ENCODE assay signal across 6 cellular contexts in the genomic region with DNA sequence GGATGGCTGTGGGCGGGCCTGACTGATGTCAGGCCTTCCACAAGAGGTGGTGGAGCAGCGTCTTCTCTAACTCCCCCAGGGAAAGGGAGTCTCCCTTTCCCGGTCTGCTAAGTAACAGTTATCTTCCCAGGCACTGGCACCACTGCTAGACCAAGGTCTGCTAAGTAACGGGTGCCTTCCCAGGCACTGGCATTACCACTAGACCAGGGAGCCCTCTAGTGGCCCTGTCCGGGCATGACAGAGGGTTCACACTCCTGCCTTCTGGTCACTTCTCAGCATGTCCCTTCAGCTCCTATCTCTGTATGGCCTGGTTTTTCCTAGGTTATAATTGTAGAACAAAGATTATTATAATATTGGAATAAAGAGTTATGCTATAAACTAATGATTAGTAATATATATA. TPM values are rescaled to one million over a fixed set of nuclear protein-coding genes. Genes with fewer than 3 reads are reported as not detected.
DNase-seq lines count a peak whose midpoint lies in the region; ATAC-seq and TF ChIP-seq lines count a peak whose summit lies in the region.
"Not testable (repeated sequence)": the region's sequence is repeated elsewhere in the genome, so short reads cannot be mapped to it uniquely, and the experiment has no call there.

No MANE protein-coding gene starts in this region.

- H3K79me2 ChIP-seq in OCI-LY7 (ENCODE audit: insufficient read depth, low read depth, low read length) = peaks cover 41% of the 10 kb centered on the region

- peaks cover 77% of the 10 kb centered on the region for H3K4me1 ChIP-seq in OCI-LY7 (ENCODE audit: insufficient read depth, low read length, poor library complexity, severe bottlenecking)
- H3K4me1 ChIP-seq in heart left ventricle = peaks cover 0 to 13% (median 0%) of the 10 kb centered on the region in 12 donors

- 0 to 1% (median 0%) methylated on average over 2 of the region's 5 CpGs for WGBS in heart left ventricle, 4 donors

- not testable (repeated sequence) for H3K4me3 ChIP-seq in OCI-LY7 (ENCODE audit: low read depth, low read length, poor library complexity, severe bottlenecking); heart left ventricle

- H3K36me3 ChIP-seq in OCI-LY7 (ENCODE audit: insufficient read depth, low read length) = peaks cover 35% of the 10 kb centered on the region
- H3K36me3 ChIP-seq in heart left ventricle = not testable (repeated sequence)

- not testable (repeated sequence) for BruUV-seq in OCI-LY7 (replicated peaks; lab: Mats Ljungman, UMichigan)

- DNase-seq in DMS53 treated with DMSO at 0.1 percent for 48 hours (lab: John Stamatoyannopoulos, UW; ENCODE audit: unreplicated experiment) (peak; percentile 87), OCI-LY7 (ENCODE audit: low spot score) (peak; percentile 63), heart left ventricle (peak; percentile 63 to 90 (median 82))
- DNase-seq in activated T-helper 9 cell treated with anti-CD3 and anti-CD28 coated beads, Interleukin-2, amount 50 U/mL, for 16 hours (ENCODE audit: low read depth) = peak; percentile 67
- DNase-seq in stimulated activated CD4-positive, alpha-beta T cell treated with anti-CD3 and anti-CD28 coated beads, Interleukin-4, amount 100 ng/mL, for 24 hours = peak; percentile 89

- peak overlapping the region; percentile 96 for H3K27ac ChIP-seq in OCI-LY7 (ENCODE audit: low read depth, low read length, poor library complexity, severe bottlenecking)
- H3K27ac ChIP-seq in heart left ventricle = not testable (repeated sequence)

- CTCF ChIA-PET in OCI-LY7 (lab: Charles Lee; ENCODE audit: unreplicated experiment) = interaction anchor here (0.8 to 1.3 kb wide), 3 partner anchors 23 to 90 kb away, joined by 3 to 4 read pairs (median 3); no protein-coding TSS in a partner anchor

- not testable (repeated sequence) for H3K9me3 ChIP-seq in OCI-LY7 (ENCODE audit: low read length); heart left ventricle

- H3K27me3 ChIP-seq in heart left ventricle = not testable (repeated sequence)

- not testable (repeated sequence) for H4K20me1 ChIP-seq in OCI-LY7 (ENCODE audit: insufficient read depth, low read length)

- POLR2A ChIA-PET in OCI-LY7 (lab: Charles Lee) = interaction anchor here (0.7 to 3.1 kb wide), 9 partner anchors 15 to 120 kb away, joined by 3 to 37 read pairs (median 7); a partner anchor contains a TSS

- TF ChIP-seq POLR2A in heart left ventricle (IDR thresholded peaks at IDR 0.05) = not testable (repeated sequence)

- not testable (repeated sequence) for H3K9me2 ChIP-seq in OCI-LY7 (ENCODE audit: insufficient read depth, low read length)

- TF ChIP-seq CTCF in OCI-LY7 (conservative IDR thresholded peaks at IDR 0.05; ENCODE audit: low read length) (peak; percentile 50), heart left ventricle (IDR thresholded peaks at IDR 0.05) (peak; percentile 32 to 64 (median 49))

- intact Hi-C loops in OCI-LY7 (cut with micrococcal nuclease; ENCODE audit: unreplicated experiment) (loop anchor here (1.0 to 5.0 kb wide), 3 partner anchors 28 to 86 kb away; a partner anchor contains a TSS), heart left ventricle (cut with DNase I) (loop anchor here in 9 of 10 donors (2.0 to 10.0 kb wide), 5 partner anchors 81 to 223 kb away; no protein-coding TSS in a partner anchor)

- H3K4me2 ChIP-seq in OCI-LY7 (ENCODE audit: low read length) = peak overlapping the region; percentile 93; the same call in 1 of the 2 replicates

- H2AFZ ChIP-seq in OCI-LY7 (ENCODE audit: low read length) = not testable (repeated sequence)

- ATAC-seq in HG03095 (IDR thresholded peaks at IDR 0.05; ENCODE audit: unreplicated experiment) = peak; percentile 12
- peak in 2 of 4 donors; percentile 47 to 57 for ATAC-seq in heart left ventricle

RNA-seq across cellular contexts. Expression of a gene that starts 1.8 kb away (rescaled TPM):
- total RNA-seq in OCI-LY7 (2014; rRNA removed; shearing (Covaris generic)) = 61.5 and 83.3 TPM in 2 replicates
- total RNA-seq in OCI-LY7 (2022) = 86.6 and 99.4 TPM in 2 replicates
- total RNA-seq in heart left ventricle = 1 to 10 TPM in 1 of 9 donors, under 1 TPM in 2, not detected in 6; 0.63 to 2.7 (median 0.97) TPM
- under 1 TPM; 0.08 to 0.11 TPM for polyA plus RNA-seq in heart left ventricle

RNA-seq across cellular contexts. Expression of a gene that starts 40.2 kb away (rescaled TPM):
- total RNA-seq in OCI-LY7 (2014; rRNA removed; shearing (Covaris generic)) = 56.1 and 82.8 TPM in 2 replicates
- total RNA-seq in OCI-LY7 (2022) = 70.2 and 79.2 TPM in 2 replicates
- total RNA-seq in heart left ventricle = 1 to 10 TPM in 2 of 9 donors, under 1 TPM in 6, not detected in 1; 0.09 to 1.3 (median 0.58) TPM
- polyA plus RNA-seq in heart left ventricle = under 1 TPM; 0.11 to 0.88 TPM

RNA-seq across cellular contexts. Expression of a gene that starts 40.8 kb away (rescaled TPM):
- total RNA-seq in OCI-LY7 (2014; rRNA removed; shearing (Covaris generic)) = 20.2 and 33.2 TPM in 2 replicates
- total RNA-seq in OCI-LY7 (2022) = 23.2 and 31.7 TPM in 2 replicates
- 1 to 10 TPM in 2 of 9 donors, under 1 TPM in 5, not detected in 2; 0.27 to 1.1 (median 0.50) TPM for total RNA-seq in heart left ventricle
- polyA plus RNA-seq in heart left ventricle = under 1 TPM; 0.50 to 0.76 TPM

RNA-seq across cellular contexts. Expression of a gene that starts 49.5 kb away (rescaled TPM):
- total RNA-seq in OCI-LY7 (2014; rRNA removed; shearing (Covaris generic)) = 3.9 and 4.6 TPM in 2 replicates
- total RNA-seq in OCI-LY7 (2022) (5.2 and 6.1 TPM in 2 replicates), heart left ventricle (1 to 10 TPM in 7 of 9 donors, under 1 TPM in 2; 0.67 to 9.0 (median 1.6) TPM)
- polyA plus RNA-seq in heart left ventricle = 1 to 10 TPM in 1 of 2 donors, under 1 TPM in 1; 0.80 to 1.3 TPM

RNA-seq across cellular contexts. Expression of a gene that starts 59.4 kb away (rescaled TPM):
- 30.6 and 38.8 TPM in 2 replicates for total RNA-seq in OCI-LY7 (2014; rRNA removed; shearing (Covaris generic))
- 41.6 and 49.9 TPM in 2 replicates for total RNA-seq in OCI-LY7 (2022)
- total RNA-seq in heart left ventricle = 10 to 100 TPM in 2 of 9 donors, 1 to 10 TPM in 7; 4.0 to 14.9 (median 7.4) TPM
- polyA plus RNA-seq in heart left ventricle = 1 to 10 TPM; 6.2 to 9.2 TPM

Comparison
In these comparisons a context has a peak if more than half of its experiments do, and no peak if none do; other contexts are left out.
1. RNA of a gene that starts 1.8 kb away (total RNA-seq): 61.5 to 99.4 TPM in OCI-LY7; 0.63 to 2.7 TPM in heart left ventricle; every median in the first group is over 10 times any median in the second.
2. RNA of a gene that starts 40.2 kb away (total RNA-seq): 56.1 to 82.8 TPM in OCI-LY7; 0.09 to 1.3 TPM in heart left ventricle; every median in the first group is over 10 times any median in the second.
3. RNA of a gene that starts 40.8 kb away (total RNA-seq): 20.2 to 33.2 TPM in OCI-LY7; 0.27 to 1.1 TPM in heart left ventricle; every median in the first group is over 10 times any median in the second.
4. Peak in every context shown above with its lines, with median percentiles within 50 percentile points of each other: DNase-seq.